Comparison of ENCODE assay signal across 8 cellular contexts in the genomic region with DNA sequence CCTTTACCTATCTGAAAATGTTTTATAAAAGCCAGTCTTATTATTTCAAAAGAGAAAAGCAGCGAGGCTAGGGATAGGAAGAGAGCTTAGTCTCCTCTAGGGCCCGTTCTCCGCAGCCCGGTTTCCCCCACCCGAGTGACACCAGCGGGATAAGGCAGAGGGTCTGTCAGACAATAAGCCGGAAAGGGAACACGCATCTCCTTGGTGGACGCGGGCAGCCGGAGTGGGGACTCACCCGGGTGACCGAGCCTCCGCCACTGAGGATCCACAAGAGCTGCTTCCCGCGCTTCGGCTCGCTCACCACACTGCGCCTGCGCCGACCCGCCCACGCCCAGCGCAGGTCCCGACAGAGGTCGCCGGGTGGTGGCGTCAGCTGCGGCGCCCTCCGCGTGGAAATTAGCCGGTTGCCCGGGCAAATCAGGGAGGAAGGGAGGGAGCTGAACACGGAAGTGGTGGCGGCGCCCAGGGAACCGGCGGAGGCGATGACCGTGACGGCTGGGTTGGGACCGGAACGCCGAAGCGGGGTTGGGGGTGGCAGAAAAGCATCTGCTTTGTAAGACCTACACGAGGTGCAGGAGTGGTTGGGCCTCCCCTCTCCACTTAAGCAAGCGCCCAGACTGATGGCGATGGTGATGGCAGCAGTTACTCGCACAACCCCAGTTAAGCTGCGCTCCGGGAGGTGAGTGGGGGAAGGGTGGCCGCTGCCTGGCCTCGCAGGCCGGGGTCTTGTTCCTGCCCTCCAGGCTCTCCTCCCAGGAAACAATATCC. TPM values are rescaled to one million over a fixed set of nuclear protein-coding genes. Genes with fewer than 3 reads are reported as not detected.
DNase-seq lines count a peak whose midpoint lies in the region; ATAC-seq and TF ChIP-seq lines count a peak whose summit lies in the region.

Gene SOCS4 (plus strand): TSS at position 444 of the 768 bp plus-strand sequence. CDS start 15,806 bp downstream, outside the sequence.
Gene WDHD1 (minus strand): TSS at position 307 of the 768 bp plus-strand sequence. CDS start 312 bp downstream, outside the sequence.

- H3K9ac ChIP-seq in mammary epithelial cell (ENCODE audit: insufficient read depth, low read length) = peak within 1 kb of the TSS; percentile 99

- no TSS peak for BruUV-seq in mammary epithelial cell (replicated peaks; lab: Mats Ljungman, UMichigan)

- H3K4me1 ChIP-seq in mammary epithelial cell (ENCODE audit: insufficient read depth, low read length) = peaks cover 16% of the 10 kb centered on the region

- H4K20me1 ChIP-seq in mammary epithelial cell (ENCODE audit: insufficient read depth, low read length) = no peaks in the 10 kb centered on the region

- H3K27ac ChIP-seq in WERI-Rb-1 = peak within 1 kb of the TSS; percentile 96
- H3K27ac ChIP-seq in mammary epithelial cell (ENCODE audit: insufficient read depth, low read depth, low read length) = peak within 1 kb of the TSS; percentile 98
- H3K27ac ChIP-seq in skin epidermis = peak within 1 kb of the TSS in 20 of 21 experiments; percentile 45 to 94 (median 83)

- H3K4me3 ChIP-seq in AG09309 (ENCODE audit: control insufficient read depth, low read depth, low read length) (peak within 1 kb of the TSS; percentile 100), WERI-Rb-1 (ENCODE audit: low read depth, low read length) (peak within 1 kb of the TSS; percentile 97), mammary epithelial cell (replicated peaks in 1 of 3; ENCODE audit: insufficient read depth in 1 of 3, low read depth in 2 of 3, low read length in 3 of 3) (peak within 1 kb of the TSS; percentile 86 to 98 (median 95)), skin epidermis (peak within 1 kb of the TSS; percentile 64 to 97 (median 79))

- H3K27me3 ChIP-seq in WERI-Rb-1 (ENCODE audit: insufficient read depth, low read depth, severe bottlenecking) (no peaks in the 10 kb centered on the region), mammary epithelial cell (ENCODE audit: insufficient read depth, low read length) (no peaks in the 10 kb centered on the region)

- peak; percentile 93 for ATAC-seq in GM18909 (IDR thresholded peaks at IDR 0.05; ENCODE audit: poor library complexity, unreplicated experiment)
- peak; percentile 80 for ATAC-seq in HG03159 (IDR thresholded peaks at IDR 0.05; ENCODE audit: unreplicated experiment)

- in situ Hi-C loops in mammary epithelial cell (cut with MboI; ENCODE audit: low sequenced_read_pairs in 2 of 2) = no loop called here

- peak within 1 kb of the TSS; percentile 95 for H2AFZ ChIP-seq in mammary epithelial cell (ENCODE audit: low read depth, low read length)

- peak within 1 kb of the TSS; percentile 94 for H3K4me2 ChIP-seq in mammary epithelial cell (ENCODE audit: insufficient read depth, low read depth, low read length)

- H3K79me2 ChIP-seq in mammary epithelial cell (ENCODE audit: insufficient read depth, low read length) = peaks cover 81% of the 10 kb centered on the region

- H3K36me3 ChIP-seq in WERI-Rb-1 (peaks cover 18% of the 10 kb centered on the region), mammary epithelial cell (ENCODE audit: insufficient read depth, low read length) (no peaks in the 10 kb centered on the region)

- no peaks in the 10 kb centered on the region for H3K9me3 ChIP-seq in WERI-Rb-1 (ENCODE audit: severe bottlenecking)
- no peaks in the 10 kb centered on the region for H3K9me3 ChIP-seq in mammary epithelial cell (replicated peaks; ENCODE audit: insufficient read depth, low read length)

- 0% methylated on average over 22 of the region's 55 CpGs for WGBS in mammary epithelial cell (ENCODE audit: low coverage, missing lambda C conversion rate)

- intact Hi-C loops in mammary epithelial cell (cut with micrococcal nuclease) = loop anchor here (1.0 kb wide), 1 partner anchor 24 kb away; the partner anchor contains the start of gene MAPK1IP1L

- CTCF ChIA-PET in mammary epithelial cell (lab: Charles Lee; ENCODE audit: low non-redundant PET) = interaction anchor here (0.5 to 1.4 kb wide), 3 partner anchors 24 to 453 kb away, joined by 3 to 4 read pairs (median 4); no protein-coding TSS in a partner anchor

- DNase-seq in AG09309 (ENCODE audit: low read depth) = peak; percentile 66
- DNase-seq in NCI-H2227 (lab: John Stamatoyannopoulos, UW; ENCODE audit: unreplicated experiment) = peak; percentile 96
- DNase-seq in WERI-Rb-1 = peak; percentile 96
- peak; percentile 94 for DNase-seq in mammary epithelial cell
- peak; percentile 95 for DNase-seq in iPS-NIHi11 (ENCODE audit: low spot score)

- dilution Hi-C loops in mammary epithelial cell (cut with HindIII; ENCODE audit: low sequenced_read_pairs) = no loop called here

- TF ChIP-seq CTCF in AG09309 (IDR thresholded peaks at IDR 0.05; ENCODE audit: control insufficient read depth, insufficient read depth, low read depth, low read length, missing control alignments) = peak; percentile 9
- 0 out of 2 replicates have a peak, but pooled peaks have one; percentile 5 for TF ChIP-seq CTCF in WERI-Rb-1 (IDR thresholded peaks at IDR 0.05; ENCODE audit: low read depth, low read length)
- TF ChIP-seq CTCF in mammary epithelial cell (conservative IDR thresholded peaks at IDR 0.05 in 1 of 2, IDR thresholded peaks at IDR 0.05 in 1 of 2; ENCODE audit: extremely low read depth in 1 of 2, insufficient read depth in 1 of 2, low read depth in 1 of 2, low read length in 2 of 2) = no peak

RNA-seq across cellular contexts. Expression of gene SOCS4, which starts in this region (rescaled TPM):
- total RNA-seq in mammary epithelial cell = 10 to 100 TPM; 25.2 to 35.4 TPM
- polyA plus RNA-seq in mammary epithelial cell = 9.5 TPM
- polyA minus RNA-seq in mammary epithelial cell = 20.7 TPM

RNA-seq across cellular contexts. Expression of gene WDHD1, which starts in this region (rescaled TPM):
- total RNA-seq in mammary epithelial cell = 10 to 100 TPM in 1 of 2 donors, 1 to 10 TPM in 1; 7.7 to 21.1 TPM
- 10.6 TPM for polyA plus RNA-seq in mammary epithelial cell
- 18.8 TPM for polyA minus RNA-seq in mammary epithelial cell

Comparison
In these comparisons a context has a peak if more than half of its experiments do, and no peak if none do; other contexts are left out.
1. Peak in every context shown above with its lines: DNase-seq, ATAC-seq, H3K4me3 ChIP-seq and H3K27ac ChIP-seq.
2. CTCF ChIP-seq: peak in AG09309 (single experiment) and WERI-Rb-1 (single experiment); none in mammary epithelial cell (0 of 2).